In genomic region chr15:90419738-90420487, GRCh38 we compare ENCODE assay signal across 8 cellular contexts. TPM values are rescaled to one million over a fixed set of nuclear protein-coding genes. Genes with fewer than 3 reads are reported as not detected.
DNase-seq lines count a peak whose midpoint lies in the region; ATAC-seq and TF ChIP-seq lines count a peak whose summit lies in the region.

No MANE protein-coding gene starts in this region.

- no peaks in the 10 kb centered on the region for H3K9me3 ChIP-seq in AG04450 (ENCODE audit: control insufficient read depth, insufficient read depth, low read length)
- H3K9me3 ChIP-seq in SK-N-SH: no peaks in the 10 kb centered on the region
- H3K9me3 ChIP-seq in esophagus (ENCODE audit: control insufficient read depth in 2 of 2, insufficient read depth in 1 of 2, low read depth in 1 of 2, low read length in 1 of 2): no peaks in the 10 kb centered on the region
- no peaks in the 10 kb centered on the region for H3K9me3 ChIP-seq in psoas muscle

- ATAC-seq in GM21529 (IDR thresholded peaks at IDR 0.05; ENCODE audit: unreplicated experiment) (peak; percentile 81), psoas muscle (peak; percentile 76 to 87 (median 85))

- peaks cover 40% of the 10 kb centered on the region for H4K20me1 ChIP-seq in SK-N-SH (ENCODE audit: insufficient read depth)

- DNase-seq in AG04450 (ENCODE audit: low read depth, low spot score): peak; percentile 59
- no peak for DNase-seq in SK-N-SH
- no peak for DNase-seq in psoas muscle
- DNase-seq in DMS114 treated with DMSO at 0.1 percent for 48 hours (lab: John Stamatoyannopoulos, UW; ENCODE audit: unreplicated experiment): no peak
- no peak for DNase-seq in NOMO-1 treated with DMSO at 0.1 percent for 48 hours (lab: John Stamatoyannopoulos, UW; ENCODE audit: unreplicated experiment)
- no peak for DNase-seq in NCI-H82 treated with DMSO at 0.1 percent for 48 hours (lab: John Stamatoyannopoulos, UW; ENCODE audit: unreplicated experiment)

- H3K4me1 ChIP-seq in SK-N-SH (ENCODE audit: control insufficient read depth in 1 of 2, insufficient read depth in 2 of 2, low read depth in 1 of 2, low read length in 1 of 2) (peaks cover 0 to 55% of the 10 kb centered on the region in 2 experiments; a peak in 3 of 4 replicates), esophagus (ENCODE audit: control insufficient read depth in 2 of 2, insufficient read depth in 2 of 2, low read length in 1 of 2) (peaks cover 2 to 4% of the 10 kb centered on the region in 2 donors), psoas muscle (peaks cover 79% of the 10 kb centered on the region)

- H3K27me3 ChIP-seq in AG04450 (ENCODE audit: control insufficient read depth, insufficient read depth, low read length) (no peaks in the 10 kb centered on the region), SK-N-SH (ENCODE audit: insufficient read depth) (no peaks in the 10 kb centered on the region), esophagus (ENCODE audit: control insufficient read depth in 1 of 2, insufficient read depth in 2 of 2, low read length in 2 of 2) (no peaks in the 10 kb centered on the region), psoas muscle (ENCODE audit: insufficient read depth in 3 of 3, low read length in 2 of 3) (no peaks in the 10 kb centered on the region)

- H3K36me3 ChIP-seq in SK-N-SH (replicated peaks in 1 of 2; ENCODE audit: control insufficient read depth in 1 of 2, insufficient read depth in 2 of 2, low read length in 1 of 2) (peaks cover 0 to 4% of the 10 kb centered on the region in 2 experiments), esophagus (ENCODE audit: control insufficient read depth in 2 of 2, insufficient read depth in 2 of 2, low read length in 1 of 2) (no peaks in the 10 kb centered on the region), psoas muscle (ENCODE audit: insufficient read depth in 1 of 2, low read depth in 1 of 2) (no peaks in the 10 kb centered on the region)

- H3K9me2 ChIP-seq in SK-N-SH: no peaks in the 10 kb centered on the region

- H3F3A ChIP-seq in SK-N-SH (replicated peaks; ENCODE audit: insufficient read depth): peaks cover 47% of the 10 kb centered on the region

- TF ChIP-seq RAD21 in SK-N-SH (IDR thresholded peaks at IDR 0.05; ENCODE audit: low read length): no peak

- CTCF ChIA-PET in AG04450 (lab: Charles Lee): interaction anchor here (2.3 kb wide), 1 partner anchor 100 kb away, joined by 5 read pairs; no protein-coding TSS in a partner anchor
- CTCF ChIA-PET in SK-N-SH (lab: Yijun Ruan, JAX): no interaction called here

- peak overlapping the region; percentile 54 for H3K9ac ChIP-seq in SK-N-SH

- H3K4me3 ChIP-seq in AG04450 (ENCODE audit: low read depth, low read length) (peak overlapping the region; percentile 38), SK-N-SH (ENCODE audit: low read depth in 2 of 2, low read length in 1 of 2) (peak overlapping the region; percentile 21 to 51; a peak in 3 of 4 replicates), esophagus (ENCODE audit: low read depth in 1 of 2, low read length in 2 of 2) (no peak overlapping the region), psoas muscle (peak overlapping the region; percentile 37)

- intact Hi-C loops in psoas muscle (cut with DNase I): loop anchor here in 1 of 2 donors (5.0 kb wide), 1 partner anchor 33 kb away; the partner anchor contains the start of gene IQGAP1

- H2AFZ ChIP-seq in SK-N-SH (ENCODE audit: low read depth): no peak overlapping the region

- H3K4me2 ChIP-seq in SK-N-SH: peak overlapping the region; percentile 81

- TF ChIP-seq CTCF in AG04450 (IDR thresholded peaks at IDR 0.05; ENCODE audit: low read depth, low read length) (no peak), SK-N-SH (IDR thresholded peaks at IDR 0.05) (no peak), psoas muscle (IDR thresholded peaks at IDR 0.05) (no peak)

- WGBS in SK-N-SH (ENCODE audit: low lambda C conversion rate): 22% methylated on average over 7 of the region's 7 CpGs
- 27 to 42% methylated on average over 7 of the region's 7 CpGs for WGBS in esophagus, 2 donors
- WGBS in psoas muscle, 3 donors: 14 to 29% (median 20%) methylated on average over 7 of the region's 7 CpGs

- POLR2A ChIA-PET in AG04450 (lab: Yijun Ruan, JAX): interaction anchor here (0.5 to 1.1 kb wide), 4 partner anchors 17 to 113 kb away, joined by 3 to 10 read pairs (median 5); partner anchors contain the start of gene IQGAP1
- POLR2A ChIA-PET in SK-N-SH (lab: Yijun Ruan, JAX): no interaction called here

- peak overlapping the region; percentile 80 for H3K27ac ChIP-seq in AG04450 (ENCODE audit: low read depth, low read length)
- peak overlapping the region; percentile 76 to 96; a peak in 3 of 4 replicates for H3K27ac ChIP-seq in SK-N-SH (ENCODE audit: low read depth in 2 of 2, low read length in 1 of 2)
- peak overlapping the region; percentile 47 to 81 for H3K27ac ChIP-seq in esophagus (ENCODE audit: low read depth in 2 of 2, low read length in 1 of 2)
- peak overlapping the region; percentile 87 for H3K27ac ChIP-seq in psoas muscle

- TF ChIP-seq EP300 in SK-N-SH (IDR thresholded peaks at IDR 0.05; ENCODE audit: borderline replicate concordance in 1 of 2, low read depth in 1 of 2, low read length in 1 of 2): peak in 1 of 2 experiments; percentile 44; a peak in 1 of 4 replicates

- peaks cover 97% of the 10 kb centered on the region for H3K79me2 ChIP-seq in SK-N-SH (ENCODE audit: insufficient read depth)

TF ChIP-seq in SK-N-SH, 30 proteins besides CTCF, POLR2A, EP300 and RAD21 (continues in another document):
- TF ChIP-seq YY1 (IDR thresholded peaks at IDR 0.05; ENCODE audit: low read depth) (0 out of 2 replicates have a peak, but pooled peaks have one; percentile 25), SIN3A (IDR thresholded peaks at IDR 0.05; ENCODE audit: borderline replicate concordance, low read depth, low read length) (0 out of 2 replicates have a peak, but pooled peaks have one; percentile 11), FOXM1 (IDR thresholded peaks at IDR 0.05; ENCODE audit: low read depth) (no peak), EZH2phosphoT487 (IDR thresholded peaks at IDR 0.05; ENCODE audit: borderline replicate concordance, low read depth) (no peak), ELF1 (IDR thresholded peaks at IDR 0.05) (no peak), NFIC (IDR thresholded peaks at IDR 0.05; ENCODE audit: borderline replicate concordance) (no peak; the same call in 1 of the 2 replicates), GATA2 (CRISPR knock-in tag; IDR thresholded peaks at IDR 0.05) (no peak), MAX (IDR thresholded peaks at IDR 0.05; ENCODE audit: low read depth) (peak; percentile 47; the same call in 1 of the 2 replicates), USF1 (IDR thresholded peaks at IDR 0.05; ENCODE audit: borderline replicate concordance, low read depth) (no peak), PBX3 (IDR thresholded peaks at IDR 0.05) (peak; percentile 67), RXRA (IDR thresholded peaks at IDR 0.05; ENCODE audit: borderline replicate concordance, low read depth) (no peak; the same call in 1 of the 2 replicates), CHD2 (IDR thresholded peaks at IDR 0.05; ENCODE audit: low read length, partially characterized antibody) (no peak), JUND (IDR thresholded peaks at IDR 0.05) (peak; percentile 85), NRF1 (IDR thresholded peaks at IDR 0.05; ENCODE audit: low read depth, low read length) (no peak), TCF12 (IDR thresholded peaks at IDR 0.05) (peak; percentile 79), IRF3 (IDR thresholded peaks at IDR 0.05; ENCODE audit: low read depth, low read length) (no peak), FOSL2 (IDR thresholded peaks at IDR 0.05; ENCODE audit: borderline replicate concordance, low read depth) (peak; percentile 92), MXI1 (IDR thresholded peaks at IDR 0.05; ENCODE audit: low read depth, low read length) (no peak)

RNA-seq across cellular contexts. Expression of gene IQGAP1, which starts 31.9 kb away (rescaled TPM):
- polyA plus RNA-seq in AG04450 (2011; rRNA removed) (141 and 170 TPM in 2 replicates), SK-N-SH (2012; rRNA removed) (51.8 and 56.5 TPM in 2 replicates), esophagus (100 to 1,000 TPM in 1 of 2 donors, 10 to 100 TPM in 1; 68.4 to 106 TPM), psoas muscle (10 to 100 TPM; 31.1 to 58.7 (median 37.7) TPM)
- 235 and 297 TPM in 2 replicates for polyA minus RNA-seq in AG04450 (2011; rRNA and poly(A)+ RNA removed)
- polyA plus RNA-seq in SK-N-SH (2012; cell fraction: cytosol; rRNA removed): 36.4 and 55.5 TPM in 2 replicates
- polyA plus RNA-seq in SK-N-SH (2012; cell fraction: nucleus; rRNA removed): 113 and 182 TPM in 2 replicates
- 10 to 100 TPM; 39.7 to 72.2 (median 50.6) TPM for total RNA-seq in psoas muscle

Comparison
In these comparisons a context has a peak if more than half of its experiments do, and no peak if none do; other contexts are left out.
1. H3K4me3 ChIP-seq: peak in AG04450 (single experiment), SK-N-SH (2 of 2) and psoas muscle (single experiment); none in esophagus (0 of 2).
2. Peak in every context shown above with its lines, with median percentiles within 50 percentile points of each other: H3K27ac ChIP-seq.